Comparison of ENCODE assay signal across 10 cellular contexts in genomic region chr11:57637626-57638004, GRCh38. TPM values are rescaled to one million over a fixed set of nuclear protein-coding genes. Genes with fewer than 3 reads are reported as not detected.
DNase-seq lines count a peak whose midpoint lies in the region; ATAC-seq, FAIRE-seq and TF ChIP-seq lines count a peak whose summit lies in the region.
"Had no signal": no experiment of that assay in that cellular context is flagged by ENCODE, and none has a peak within 500 bp of the region (broad histone marks: within the 10 kb centered on the region; RNA-seq: fewer than 3 reads in every experiment).

No MANE protein-coding gene starts in this region.

- peak overlapping the region; percentile 96 for H3K4me3 Mint-ChIP-seq in T-helper 1 cell treated with Interleukin-12 subunit alpha and Interleukin-12 subunit beta and Interleukin-4 antibody, amounts not matched to agents 30 μg/mL and 1 μg/mL, for 36 hours

- H3K4me3 ChIP-seq in mammary epithelial cell (replicated peaks in 1 of 3; ENCODE audit: insufficient read depth in 1 of 3, low read depth in 2 of 3, low read length in 3 of 3) (peak overlapping the region; percentile 57 to 89 (median 89)), HepG2 (replicated peaks in 1 of 3; ENCODE audit: insufficient read depth in 1 of 3, low read depth in 2 of 3, low read length in 3 of 3) (peak overlapping the region in 1 of 3 experiments; percentile 20; a peak in 1 of 6 replicates), tibial artery (peak overlapping the region; percentile 81 to 91)

- H3K4me1 ChIP-seq in mammary epithelial cell (ENCODE audit: insufficient read depth, low read length) (peaks cover 47% of the 10 kb centered on the region), HepG2 (ENCODE audit: insufficient read depth, low read length) (peaks cover 26% of the 10 kb centered on the region), tibial artery (peaks cover 3 to 32% (median 26%) of the 10 kb centered on the region in 4 donors)

- no peak for TF ChIP-seq POLR2A in HepG2 (IDR thresholded peaks at IDR 0.05; ENCODE audit: insufficient read depth in 1 of 2, low read depth in 2 of 2, low read length in 2 of 2)

- H3K27me3 ChIP-seq in mammary epithelial cell (ENCODE audit: insufficient read depth, low read length) = no peaks in the 10 kb centered on the region
- H3K27me3 ChIP-seq in HepG2 (ENCODE audit: control insufficient read depth in 1 of 2, insufficient read depth in 2 of 2, low read length in 2 of 2) = no peaks in the 10 kb centered on the region; a peak in 1 of 5 replicates
- H3K27me3 ChIP-seq in tibial artery = no peaks in the 10 kb centered on the region

- no peaks in the 10 kb centered on the region for H3K9me3 Mint-ChIP-seq in T-helper 1 cell treated with Interleukin-12 subunit alpha and Interleukin-12 subunit beta and Interleukin-4 antibody, amounts not matched to agents 30 μg/mL and 1 μg/mL, for 36 hours

- H2AFZ ChIP-seq in mammary epithelial cell (ENCODE audit: low read depth, low read length) (peak overlapping the region; percentile 98), HepG2 (ENCODE audit: low read length) (no peak overlapping the region)

- 7% methylated on average over 15 of the region's 18 CpGs for WGBS in mammary epithelial cell (ENCODE audit: low coverage, missing lambda C conversion rate)
- 91% methylated on average over 16 of the region's 18 CpGs for WGBS in HepG2 (ENCODE audit: low lambda C conversion rate)

- CTCF ChIA-PET in mammary epithelial cell (lab: Charles Lee; ENCODE audit: low non-redundant PET) (no interaction called here), HepG2 (lab: Yijun Ruan, JAX; ENCODE audit: low intra/inter-chr PET ratio, low total read pairs) (no interaction called here)

- H3K9ac ChIP-seq in mammary epithelial cell (ENCODE audit: insufficient read depth, low read length) (peak overlapping the region; percentile 40), HepG2 (ENCODE audit: insufficient read depth, low read depth, low read length) (no peak overlapping the region)

- BruUV-seq in mammary epithelial cell (replicated peaks; lab: Mats Ljungman, UMichigan) (no TSS peak), HepG2 (replicated peaks; lab: Mats Ljungman, UMichigan) (no TSS peak)

- TF ChIP-seq EP300 in HepG2 (IDR thresholded peaks at IDR 0.05; ENCODE audit: low read depth in 2 of 2, low read length in 2 of 2) (no peak), HepG2 (CRISPR knock-in tag; IDR thresholded peaks at IDR 0.05; ENCODE audit: borderline replicate concordance) (no peak)

- dilution Hi-C loops in mammary epithelial cell (cut with HindIII; ENCODE audit: low sequenced_read_pairs) = no loop called here

- H4K20me1 ChIP-seq in mammary epithelial cell (ENCODE audit: insufficient read depth, low read length) = no peaks in the 10 kb centered on the region
- H4K20me1 ChIP-seq in HepG2 (ENCODE audit: insufficient read depth, low read length) = no peaks in the 10 kb centered on the region

- no peak for DNase-seq in T-helper 1 cell
- no peak for DNase-seq in mammary epithelial cell
- no peak for DNase-seq in HepG2 (ENCODE audit: low spot score)
- DNase-seq in tibial artery = no peak
- no peak for DNase-seq in GM10266 (ENCODE audit: extremely low spot score)
- no peak for DNase-seq in stimulated activated CD4-positive, alpha-beta T cell treated with anti-CD3 and anti-CD28 coated beads, Interleukin-4, amount 100 ng/mL, for 4 hours

- H3K27ac ChIP-seq in mammary epithelial cell (ENCODE audit: insufficient read depth, low read depth, low read length) (peak overlapping the region; percentile 81), HepG2 (ENCODE audit: extremely low read length, insufficient read depth, low read length) (no peak overlapping the region), tibial artery (peak overlapping the region; percentile 76)
- H3K27ac ChIP-seq: C4-2B had no signal

- no peaks in the 10 kb centered on the region for H3K36me3 Mint-ChIP-seq in T-helper 1 cell treated with Interleukin-12 subunit alpha and Interleukin-12 subunit beta and Interleukin-4 antibody, amounts not matched to agents 30 μg/mL and 1 μg/mL, for 36 hours (ENCODE audit: low read depth)

- TF ChIP-seq RAD21 in HepG2 (CRISPR knock-in tag; IDR thresholded peaks at IDR 0.05) = no peak

- ATAC-seq in HepG2 (no peak), GM21723 (IDR thresholded peaks at IDR 0.05; ENCODE audit: unreplicated experiment) (no peak)

- TF ChIP-seq CTCF in mammary epithelial cell (conservative IDR thresholded peaks at IDR 0.05 in 1 of 2, IDR thresholded peaks at IDR 0.05 in 1 of 2; ENCODE audit: extremely low read depth in 1 of 2, insufficient read depth in 1 of 2, low read depth in 1 of 2, low read length in 2 of 2) = no peak
- no peak for TF ChIP-seq CTCF in HepG2 (CRISPR knock-in tag; IDR thresholded peaks at IDR 0.05)
- TF ChIP-seq CTCF in tibial artery (IDR thresholded peaks at IDR 0.05) = no peak
- TF ChIP-seq CTCF in GM10266 (IDR thresholded peaks at IDR 0.05; ENCODE audit: control insufficient read depth, insufficient read depth, low read depth, missing control alignments) = no peak

- in situ Hi-C loops in mammary epithelial cell (cut with MboI; ENCODE audit: low sequenced_read_pairs in 2 of 2) (no loop called here), HepG2 (cut with HindIII; ENCODE audit: extremely low pct_ligation_motif_present, low pct_unique_long_range_greater_than_20kb) (no loop called here)

- H3K9me3 ChIP-seq in mammary epithelial cell (replicated peaks; ENCODE audit: insufficient read depth, low read length) (no peaks in the 10 kb centered on the region), HepG2 (ENCODE audit: low read length) (no peaks in the 10 kb centered on the region), tibial artery (no peaks in the 10 kb centered on the region)

- H3K27ac Mint-ChIP-seq in T-helper 1 cell treated with Interleukin-12 subunit alpha and Interleukin-12 subunit beta and Interleukin-4 antibody, amounts not matched to agents 30 μg/mL and 1 μg/mL, for 36 hours = no peak overlapping the region

- POLR2A ChIA-PET in HepG2 (lab: Yijun Ruan, JAX) = no interaction called here

- intact Hi-C loops in mammary epithelial cell (cut with micrococcal nuclease) (loop anchor here (1.0 kb wide), 1 partner anchor 38 kb away; no protein-coding TSS in a partner anchor), HepG2 (cut with micrococcal nuclease; ENCODE audit: unreplicated experiment) (no loop called here), tibial artery (cut with DNase I; ENCODE audit: low total_unique reads) (loop anchor here (5.0 kb wide), 1 partner anchor 40 kb away; the partner anchor contains the start of gene SERPING1)

- H3K27me3 Mint-ChIP-seq in T-helper 1 cell treated with Interleukin-12 subunit alpha and Interleukin-12 subunit beta and Interleukin-4 antibody, amounts not matched to agents 30 μg/mL and 1 μg/mL, for 36 hours (ENCODE audit: low read depth) = peaks cover 20% of the 10 kb centered on the region

- peaks cover 10% of the 10 kb centered on the region for H3K4me1 Mint-ChIP-seq in T-helper 1 cell treated with Interleukin-12 subunit alpha and Interleukin-12 subunit beta and Interleukin-4 antibody, amounts not matched to agents 30 μg/mL and 1 μg/mL, for 36 hours (ENCODE audit: low read depth)

- H3K79me2 ChIP-seq in mammary epithelial cell (ENCODE audit: insufficient read depth, low read length) (peaks cover 49% of the 10 kb centered on the region), HepG2 (ENCODE audit: insufficient read depth, low read length) (no peaks in the 10 kb centered on the region)

- H3K36me3 ChIP-seq in mammary epithelial cell (ENCODE audit: insufficient read depth, low read length) = peaks cover 2% of the 10 kb centered on the region
- no peaks in the 10 kb centered on the region for H3K36me3 ChIP-seq in HepG2 (replicated peaks in 1 of 2; ENCODE audit: control insufficient read depth in 1 of 2, insufficient read depth in 2 of 2, low read length in 2 of 2)
- H3K36me3 ChIP-seq in tibial artery = no peaks in the 10 kb centered on the region

- H3K4me2 ChIP-seq in mammary epithelial cell (ENCODE audit: insufficient read depth, low read depth, low read length) (peak overlapping the region; percentile 96), HepG2 (ENCODE audit: low read depth, low read length) (peak overlapping the region; percentile 86)

- FAIRE-seq in HepG2 (lab: Jason Lieb, UNC) = no peak

RNA-seq across cellular contexts. Expression of gene YPEL4, which starts 12.1 kb away (rescaled TPM):
- total RNA-seq in mammary epithelial cell = under 1 TPM; under 0.01 to 0.35 TPM
- 0.05 TPM for polyA plus RNA-seq in mammary epithelial cell
- polyA minus RNA-seq in mammary epithelial cell = not detected
- not detected in 2 replicates for total RNA-seq in HepG2 (2016; rRNA removed; fragmentation: Illumina TruSeq; extraction: Trizol)
- not detected in 2 replicates for total RNA-seq in HepG2 (2016; cell fraction: cytosol; rRNA removed; fragmentation: Illumina TruSeq; extraction: Trizol; ENCODE audit: low read depth)
- not detected in 2 replicates for total RNA-seq in HepG2 (2016; cell fraction: insoluble cytoplasmic fraction; rRNA removed; fragmentation: Illumina TruSeq; extraction: Trizol)
- total RNA-seq in HepG2 (2016; cell fraction: membrane; rRNA removed; fragmentation: Illumina TruSeq; extraction: Trizol) = not detected in 2 replicates
- not detected in 2 replicates for total RNA-seq in HepG2 (2016; cell fraction: nucleus; rRNA removed; fragmentation: Illumina TruSeq; extraction: Trizol)
- 0.04 TPM in 1 of 2 replicates, not detected in the other for polyA plus RNA-seq in HepG2 (2011; rRNA removed)
- 0.05 TPM in 1 of 2 replicates, not detected in the other for polyA plus RNA-seq in HepG2 (2011; cell fraction: cytosol; rRNA removed)
- polyA plus RNA-seq in HepG2 (2011; cell fraction: nucleus; rRNA removed) = 0.10 TPM in 1 of 2 replicates, not detected in the other
- polyA plus RNA-seq in HepG2 (2012) = 0.17 and 0.20 TPM in 2 replicates
- not detected in 2 replicates for polyA plus RNA-seq in HepG2 (2016; cell fraction: cytosol; fragmentation: Illumina TruSeq; extraction: Trizol; ENCODE audit: low read depth)
- polyA plus RNA-seq in HepG2 (2016; cell fraction: insoluble cytoplasmic fraction; fragmentation: Illumina TruSeq; extraction: Trizol; ENCODE audit: low read depth) = not detected in 2 replicates
- not detected in 2 replicates for polyA plus RNA-seq in HepG2 (2016; cell fraction: membrane; fragmentation: Illumina TruSeq; extraction: Trizol; ENCODE audit: low read depth)
- not detected in 2 replicates for polyA plus RNA-seq in HepG2 (2016; cell fraction: nucleus; fragmentation: Illumina TruSeq; extraction: Trizol; ENCODE audit: insufficient read depth, low read depth)
- polyA minus RNA-seq in HepG2 (2011; rRNA and poly(A)+ RNA removed; ENCODE audit: low replicate concordance) = not detected in 2 replicates
- not detected in 2 replicates for polyA minus RNA-seq in HepG2 (2011; cell fraction: cytosol; rRNA and poly(A)+ RNA removed)
- not detected in 2 replicates for polyA minus RNA-seq in HepG2 (2011; cell fraction: nucleus; rRNA and poly(A)+ RNA removed)

RNA-seq across cellular contexts. Expression of gene CLP1, which starts 19.9 kb away (rescaled TPM):
- total RNA-seq in mammary epithelial cell (10 to 100 TPM; 16.0 to 19.0 TPM), HepG2 (2016; rRNA removed; fragmentation: Illumina TruSeq; extraction: Trizol) (24.8 and 41.9 TPM in 2 replicates)
- polyA plus RNA-seq in mammary epithelial cell (38.7 TPM), HepG2 (2011; rRNA removed) (13.3 and 14.6 TPM in 2 replicates)
- polyA minus RNA-seq in mammary epithelial cell = 19.0 TPM
- 4.7 and 5.1 TPM in 2 replicates for total RNA-seq in HepG2 (2016; cell fraction: cytosol; rRNA removed; fragmentation: Illumina TruSeq; extraction: Trizol; ENCODE audit: low read depth)
- 26.5 and 41.5 TPM in 2 replicates for total RNA-seq in HepG2 (2016; cell fraction: insoluble cytoplasmic fraction; rRNA removed; fragmentation: Illumina TruSeq; extraction: Trizol)
- 8.1 and 10.5 TPM in 2 replicates for total RNA-seq in HepG2 (2016; cell fraction: membrane; rRNA removed; fragmentation: Illumina TruSeq; extraction: Trizol)
- total RNA-seq in HepG2 (2016; cell fraction: nucleus; rRNA removed; fragmentation: Illumina TruSeq; extraction: Trizol) = 11.3 and 13.5 TPM in 2 replicates
- 16.9 and 20.8 TPM in 2 replicates for polyA plus RNA-seq in HepG2 (2011; cell fraction: cytosol; rRNA removed)
- 10.1 and 10.3 TPM in 2 replicates for polyA plus RNA-seq in HepG2 (2011; cell fraction: nucleus; rRNA removed)
- polyA plus RNA-seq in HepG2 (2012) = 9.8 and 13.0 TPM in 2 replicates
- 1.6 and 1.8 TPM in 2 replicates for polyA plus RNA-seq in HepG2 (2016; cell fraction: cytosol; fragmentation: Illumina TruSeq; extraction: Trizol; ENCODE audit: low read depth)
- polyA plus RNA-seq in HepG2 (2016; cell fraction: insoluble cytoplasmic fraction; fragmentation: Illumina TruSeq; extraction: Trizol; ENCODE audit: low read depth) = 30.1 and 32.4 TPM in 2 replicates
- polyA plus RNA-seq in HepG2 (2016; cell fraction: membrane; fragmentation: Illumina TruSeq; extraction: Trizol; ENCODE audit: low read depth) = 3.0 and 3.8 TPM in 2 replicates
- 14.5 and 16.1 TPM in 2 replicates for polyA plus RNA-seq in HepG2 (2016; cell fraction: nucleus; fragmentation: Illumina TruSeq; extraction: Trizol; ENCODE audit: insufficient read depth, low read depth)
- 25.6 and 33.0 TPM in 2 replicates for polyA minus RNA-seq in HepG2 (2011; rRNA and poly(A)+ RNA removed; ENCODE audit: low replicate concordance)
- polyA minus RNA-seq in HepG2 (2011; cell fraction: cytosol; rRNA and poly(A)+ RNA removed) = 7.0 and 7.7 TPM in 2 replicates
- polyA minus RNA-seq in HepG2 (2011; cell fraction: nucleus; rRNA and poly(A)+ RNA removed) = 4.4 and 5.3 TPM in 2 replicates

RNA-seq across cellular contexts. Expression of gene ZDHHC5, which starts 30.3 kb away (rescaled TPM):
- total RNA-seq in mammary epithelial cell = 100 to 1,000 TPM in 1 of 2 donors, 10 to 100 TPM in 1; 81.7 to 101 TPM
- 94.2 TPM for polyA plus RNA-seq in mammary epithelial cell
- 108 TPM for polyA minus RNA-seq in mammary epithelial cell
- total RNA-seq in HepG2 (2016; rRNA removed; fragmentation: Illumina TruSeq; extraction: Trizol) = 20.3 and 26.6 TPM in 2 replicates
- 6.3 and 6.7 TPM in 2 replicates for total RNA-seq in HepG2 (2016; cell fraction: cytosol; rRNA removed; fragmentation: Illumina TruSeq; extraction: Trizol; ENCODE audit: low read depth)
- total RNA-seq in HepG2 (2016; cell fraction: insoluble cytoplasmic fraction; rRNA removed; fragmentation: Illumina TruSeq; extraction: Trizol) = 18.8 and 25.9 TPM in 2 replicates
- 19.1 and 20.9 TPM in 2 replicates for total RNA-seq in HepG2 (2016; cell fraction: membrane; rRNA removed; fragmentation: Illumina TruSeq; extraction: Trizol)
- 28.7 and 30.0 TPM in 2 replicates for total RNA-seq in HepG2 (2016; cell fraction: nucleus; rRNA removed; fragmentation: Illumina TruSeq; extraction: Trizol)
- 34.0 and 42.4 TPM in 2 replicates for polyA plus RNA-seq in HepG2 (2011; rRNA removed)
- 27.4 and 33.9 TPM in 2 replicates for polyA plus RNA-seq in HepG2 (2011; cell fraction: cytosol; rRNA removed)
- 28.1 and 30.8 TPM in 2 replicates for polyA plus RNA-seq in HepG2 (2011; cell fraction: nucleus; rRNA removed)
- polyA plus RNA-seq in HepG2 (2012) = 20.6 and 23.1 TPM in 2 replicates
- 3.1 and 3.8 TPM in 2 replicates for polyA plus RNA-seq in HepG2 (2016; cell fraction: cytosol; fragmentation: Illumina TruSeq; extraction: Trizol; ENCODE audit: low read depth)
- 19.0 and 21.5 TPM in 2 replicates for polyA plus RNA-seq in HepG2 (2016; cell fraction: insoluble cytoplasmic fraction; fragmentation: Illumina TruSeq; extraction: Trizol; ENCODE audit: low read depth)
- polyA plus RNA-seq in HepG2 (2016; cell fraction: membrane; fragmentation: Illumina TruSeq; extraction: Trizol; ENCODE audit: low read depth) = 11.4 and 13.6 TPM in 2 replicates
- polyA plus RNA-seq in HepG2 (2016; cell fraction: nucleus; fragmentation: Illumina TruSeq; extraction: Trizol; ENCODE audit: insufficient read depth, low read depth) = 39.9 and 44.1 TPM in 2 replicates
- 86.9 and 107 TPM in 2 replicates for polyA minus RNA-seq in HepG2 (2011; rRNA and poly(A)+ RNA removed; ENCODE audit: low replicate concordance)
- polyA minus RNA-seq in HepG2 (2011; cell fraction: cytosol; rRNA and poly(A)+ RNA removed) = 18.9 and 25.6 TPM in 2 replicates
- 30.5 and 36.2 TPM in 2 replicates for polyA minus RNA-seq in HepG2 (2011; cell fraction: nucleus; rRNA and poly(A)+ RNA removed)

RNA-seq across cellular contexts. Expression of gene SERPING1, which starts 40.1 kb away (rescaled TPM):
- 10 to 100 TPM in 1 of 2 donors, 1 to 10 TPM in 1; 9.7 to 23.8 TPM for total RNA-seq in mammary epithelial cell
- polyA plus RNA-seq in mammary epithelial cell = 15.3 TPM
- polyA minus RNA-seq in mammary epithelial cell = 29.9 TPM
- total RNA-seq in HepG2 (2016; rRNA removed; fragmentation: Illumina TruSeq; extraction: Trizol) = 1.6 and 2.0 TPM in 2 replicates
- total RNA-seq in HepG2 (2016; cell fraction: cytosol; rRNA removed; fragmentation: Illumina TruSeq; extraction: Trizol; ENCODE audit: low read depth) = 0.71 TPM in 2 replicates
- total RNA-seq in HepG2 (2016; cell fraction: insoluble cytoplasmic fraction; rRNA removed; fragmentation: Illumina TruSeq; extraction: Trizol) = 1.5 and 1.9 TPM in 2 replicates
- 0.87 and 1.2 TPM in 2 replicates for total RNA-seq in HepG2 (2016; cell fraction: membrane; rRNA removed; fragmentation: Illumina TruSeq; extraction: Trizol)
- total RNA-seq in HepG2 (2016; cell fraction: nucleus; rRNA removed; fragmentation: Illumina TruSeq; extraction: Trizol) = 3.8 and 5.3 TPM in 2 replicates
- 10.4 and 23.3 TPM in 2 replicates for polyA plus RNA-seq in HepG2 (2011; rRNA removed)
- 10.6 and 20.0 TPM in 2 replicates for polyA plus RNA-seq in HepG2 (2011; cell fraction: cytosol; rRNA removed)
- 13.7 and 21.4 TPM in 2 replicates for polyA plus RNA-seq in HepG2 (2011; cell fraction: nucleus; rRNA removed)
- 10.2 and 20.7 TPM in 2 replicates for polyA plus RNA-seq in HepG2 (2012)
- polyA plus RNA-seq in HepG2 (2016; cell fraction: cytosol; fragmentation: Illumina TruSeq; extraction: Trizol; ENCODE audit: low read depth) = 2.0 and 2.4 TPM in 2 replicates
- polyA plus RNA-seq in HepG2 (2016; cell fraction: insoluble cytoplasmic fraction; fragmentation: Illumina TruSeq; extraction: Trizol; ENCODE audit: low read depth) = 5.1 and 5.2 TPM in 2 replicates
- polyA plus RNA-seq in HepG2 (2016; cell fraction: membrane; fragmentation: Illumina TruSeq; extraction: Trizol; ENCODE audit: low read depth) = 2.1 and 3.4 TPM in 2 replicates
- 15.9 and 17.7 TPM in 2 replicates for polyA plus RNA-seq in HepG2 (2016; cell fraction: nucleus; fragmentation: Illumina TruSeq; extraction: Trizol; ENCODE audit: insufficient read depth, low read depth)
- 8.2 TPM in 1 of 2 replicates, not detected in the other for polyA minus RNA-seq in HepG2 (2011; rRNA and poly(A)+ RNA removed; ENCODE audit: low replicate concordance)
- 4.2 and 11.2 TPM in 2 replicates for polyA minus RNA-seq in HepG2 (2011; cell fraction: cytosol; rRNA and poly(A)+ RNA removed)
- 2.2 and 7.8 TPM in 2 replicates for polyA minus RNA-seq in HepG2 (2011; cell fraction: nucleus; rRNA and poly(A)+ RNA removed)
- total RNA-seq: dermis microvascular lymphatic vessel endothelial cell had no signal
